In genomic region chr10:112215342-112215774, GRCh38 we compare ENCODE assay signal across 1 cellular context.
TF ChIP-seq lines count a peak whose summit lies in the region.

No MANE protein-coding gene starts in this region.

TF ChIP-seq in GM23338, 12 proteins besides CTCF, POLR2A, EP300 and RAD21 (continued from another document):
- TF ChIP-seq ZNF462 (CRISPR knock-in tag; IDR thresholded peaks at IDR 0.05): no peak
- no peak for TF ChIP-seq ZNF114 (CRISPR knock-in tag; IDR thresholded peaks at IDR 0.05)
- no peak for TF ChIP-seq EZH2 (IDR thresholded peaks at IDR 0.05; ENCODE audit: low read depth, unreplicated experiment)
- TF ChIP-seq POLR2AphosphoS5 (IDR thresholded peaks at IDR 0.05; ENCODE audit: low read depth): no peak
- TF ChIP-seq, protein P1, sequence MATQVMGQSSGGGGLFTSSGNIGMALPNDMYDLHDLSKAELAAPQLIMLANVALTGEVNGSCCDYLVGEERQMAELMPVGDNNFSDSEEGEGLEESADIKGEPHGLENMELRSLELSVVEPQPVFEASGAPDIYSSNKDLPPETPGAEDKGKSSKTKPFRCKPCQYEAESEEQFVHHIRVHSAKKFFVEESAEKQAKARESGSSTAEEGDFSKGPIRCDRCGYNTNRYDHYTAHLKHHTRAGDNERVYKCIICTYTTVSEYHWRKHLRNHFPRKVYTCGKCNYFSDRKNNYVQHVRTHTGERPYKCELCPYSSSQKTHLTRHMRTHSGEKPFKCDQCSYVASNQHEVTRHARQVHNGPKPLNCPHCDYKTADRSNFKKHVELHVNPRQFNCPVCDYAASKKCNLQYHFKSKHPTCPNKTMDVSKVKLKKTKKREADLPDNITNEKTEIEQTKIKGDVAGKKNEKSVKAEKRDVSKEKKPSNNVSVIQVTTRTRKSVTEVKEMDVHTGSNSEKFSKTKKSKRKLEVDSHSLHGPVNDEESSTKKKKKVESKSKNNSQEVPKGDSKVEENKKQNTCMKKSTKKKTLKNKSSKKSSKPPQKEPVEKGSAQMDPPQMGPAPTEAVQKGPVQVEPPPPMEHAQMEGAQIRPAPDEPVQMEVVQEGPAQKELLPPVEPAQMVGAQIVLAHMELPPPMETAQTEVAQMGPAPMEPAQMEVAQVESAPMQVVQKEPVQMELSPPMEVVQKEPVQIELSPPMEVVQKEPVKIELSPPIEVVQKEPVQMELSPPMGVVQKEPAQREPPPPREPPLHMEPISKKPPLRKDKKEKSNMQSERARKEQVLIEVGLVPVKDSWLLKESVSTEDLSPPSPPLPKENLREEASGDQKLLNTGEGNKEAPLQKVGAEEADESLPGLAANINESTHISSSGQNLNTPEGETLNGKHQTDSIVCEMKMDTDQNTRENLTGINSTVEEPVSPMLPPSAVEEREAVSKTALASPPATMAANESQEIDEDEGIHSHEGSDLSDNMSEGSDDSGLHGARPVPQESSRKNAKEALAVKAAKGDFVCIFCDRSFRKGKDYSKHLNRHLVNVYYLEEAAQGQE (IDR thresholded peaks at IDR 0.05; ENCODE audit: unreplicated experiment): no peak
